Comparison of ENCODE assay signal across 1 cellular context in genomic region chr20:64100566-64100888, GRCh38.
TF ChIP-seq lines count a peak whose summit lies in the region.

No MANE protein-coding gene starts in this region.

TF ChIP-seq in K562, 482 proteins besides CTCF, POLR2A, EP300 and RAD21:
- TF ChIP-seq PRPF4 (IDR thresholded peaks at IDR 0.05; ENCODE audit: insufficient read depth, low read depth, low read length, poor library complexity, severe bottlenecking) (no peak), ZNF212 (CRISPR knock-in tag; IDR thresholded peaks at IDR 0.05) (no peak), ZFP1 (CRISPR knock-in tag; IDR thresholded peaks at IDR 0.05) (no peak), FOSL1 (tag; conservative IDR thresholded peaks at IDR 0.05) (no peak), POLR2AphosphoS2 (IDR thresholded peaks at IDR 0.05; ENCODE audit: low read length) (no peak), ZNF174 (CRISPR knock-in tag; IDR thresholded peaks at IDR 0.05) (no peak)
